Comparison of ENCODE assay signal across 12 cellular contexts in genomic region chr13:40787062-40787461, GRCh38. TPM values are rescaled to one million over a fixed set of nuclear protein-coding genes. Genes with fewer than 3 reads are reported as not detected.
DNase-seq lines count a peak whose midpoint lies in the region; ATAC-seq, FAIRE-seq and TF ChIP-seq lines count a peak whose summit lies in the region.
"Had no signal": no experiment of that assay in that cellular context is flagged by ENCODE, and none has a peak within 500 bp of the region (broad histone marks: within the 10 kb centered on the region; RNA-seq: fewer than 3 reads in every experiment).

No MANE protein-coding gene starts in this region.

- peak overlapping the region; percentile 14 to 84 (median 65) for H3K27ac Mint-ChIP-seq in CD4-positive, CD25-positive, alpha-beta regulatory T cell
- H3K27ac Mint-ChIP-seq in IgD-negative memory B cell (no peak overlapping the region), astrocyte (ENCODE audit: unreplicated experiment) (peak overlapping the region; percentile 66), mesothelial cell of epicardium (no peak overlapping the region)

- no peaks in the 10 kb centered on the region for H3K9me3 ChIP-seq in CD4-positive, CD25-positive, alpha-beta regulatory T cell (ENCODE audit: control insufficient read depth in 2 of 2, low read length in 2 of 2)
- H3K9me3 ChIP-seq in astrocyte (ENCODE audit: insufficient read depth, low read depth, low read length) = no peaks in the 10 kb centered on the region
- H3K9me3 ChIP-seq: prostate gland had no signal

- no peak overlapping the region for H3K4me3 ChIP-seq in CD4-positive, CD25-positive, alpha-beta regulatory T cell (ENCODE audit: low read depth, low read length)
- no peak overlapping the region for H3K4me3 ChIP-seq in astrocyte (ENCODE audit: insufficient read depth, low read depth, low read length)
- H3K4me3 ChIP-seq: GM12878, prostate gland had no signal

- TF ChIP-seq CTCF in astrocyte (IDR thresholded peaks at IDR 0.05; ENCODE audit: insufficient read depth, low read depth, low read length) (no peak), mesothelial cell of epicardium (IDR thresholded peaks at IDR 0.05; ENCODE audit: unreplicated experiment) (no peak)

- H3K27ac ChIP-seq in CD4-positive, CD25-positive, alpha-beta regulatory T cell (ENCODE audit: insufficient read depth, low read length, poor library complexity, severe bottlenecking) = no peak overlapping the region
- H3K27ac ChIP-seq in astrocyte (ENCODE audit: low read depth, low read length) = no peak overlapping the region
- H3K27ac ChIP-seq: HL-60, prostate gland had no signal

- no peak for ATAC-seq in CD4-positive, CD25-positive, alpha-beta regulatory T cell (ENCODE audit: low read depth in 2 of 2)
- no peak for ATAC-seq in GM19455 (IDR thresholded peaks at IDR 0.05; ENCODE audit: unreplicated experiment)
- ATAC-seq: GM12878 had no signal

- no peaks in the 10 kb centered on the region for H3K36me3 Mint-ChIP-seq in CD4-positive, CD25-positive, alpha-beta regulatory T cell
- no peaks in the 10 kb centered on the region for H3K36me3 Mint-ChIP-seq in IgD-negative memory B cell
- no peaks in the 10 kb centered on the region for H3K36me3 Mint-ChIP-seq in astrocyte (ENCODE audit: low read depth, unreplicated experiment)
- peaks cover under 1% of the 10 kb centered on the region for H3K36me3 Mint-ChIP-seq in mesothelial cell of epicardium

- no peak overlapping the region for H3K4me2 ChIP-seq in astrocyte (ENCODE audit: low read length)

- no peak overlapping the region for H2AFZ ChIP-seq in astrocyte (ENCODE audit: low read depth, low read length)

- H3K36me3 ChIP-seq in CD4-positive, CD25-positive, alpha-beta regulatory T cell (ENCODE audit: control insufficient read depth, insufficient read depth, low read length) = no peaks in the 10 kb centered on the region
- no peaks in the 10 kb centered on the region for H3K36me3 ChIP-seq in astrocyte (ENCODE audit: insufficient read depth, low read length)
- H3K36me3 ChIP-seq: prostate gland had no signal

- H3K4me1 Mint-ChIP-seq in CD4-positive, CD25-positive, alpha-beta regulatory T cell = peaks cover 0 to 41% (median 24%) of the 10 kb centered on the region in 4 donors
- H3K4me1 Mint-ChIP-seq in IgD-negative memory B cell = peaks cover 5 to 14% (median 5%) of the 10 kb centered on the region in 3 donors
- H3K4me1 Mint-ChIP-seq in astrocyte (ENCODE audit: low read depth, unreplicated experiment) = peaks cover 13% of the 10 kb centered on the region
- H3K4me1 Mint-ChIP-seq in mesothelial cell of epicardium = peaks cover 7% of the 10 kb centered on the region

- H3K9ac ChIP-seq in astrocyte (ENCODE audit: low read length) = no peak overlapping the region

- H3K79me2 ChIP-seq in astrocyte (ENCODE audit: insufficient read depth, low read length) = peaks cover 5% of the 10 kb centered on the region

- H4K20me1 ChIP-seq in astrocyte (ENCODE audit: insufficient read depth, low read length) = no peaks in the 10 kb centered on the region

- no peaks in the 10 kb centered on the region for H3K9me3 Mint-ChIP-seq in CD4-positive, CD25-positive, alpha-beta regulatory T cell
- no peaks in the 10 kb centered on the region for H3K9me3 Mint-ChIP-seq in IgD-negative memory B cell
- H3K9me3 Mint-ChIP-seq in astrocyte (ENCODE audit: unreplicated experiment) = no peaks in the 10 kb centered on the region
- H3K9me3 Mint-ChIP-seq in mesothelial cell of epicardium = no peaks in the 10 kb centered on the region

- DNase-seq in CD4-positive, CD25-positive, alpha-beta regulatory T cell = no peak
- DNase-seq in astrocyte (ENCODE audit: low read depth) = peak; percentile 68
- DNase-seq in mesothelial cell of epicardium (ENCODE audit: low spot score in 2 of 2, unreplicated experiment in 2 of 2) = no peak
- no peak for DNase-seq in NCI-H1417 (lab: John Stamatoyannopoulos, UW)
- no peak for DNase-seq in NCI-H69 (lab: John Stamatoyannopoulos, UW)
- no peak for DNase-seq in GDM1 (lab: John Stamatoyannopoulos, UW)
- DNase-seq: foreskin melanocyte had no signal

- no peak for FAIRE-seq in astrocyte (lab: Jason Lieb, UNC)
- FAIRE-seq: GM12878 had no signal

- H3K4me3 Mint-ChIP-seq in CD4-positive, CD25-positive, alpha-beta regulatory T cell = peak overlapping the region; percentile 62 to 88 (median 70)
- peak overlapping the region in 3 of 4 donors; percentile 38 to 63 (median 41) for H3K4me3 Mint-ChIP-seq in IgD-negative memory B cell
- peak overlapping the region; percentile 58 for H3K4me3 Mint-ChIP-seq in astrocyte (ENCODE audit: unreplicated experiment)
- H3K4me3 Mint-ChIP-seq in mesothelial cell of epicardium = peak overlapping the region; percentile 24

- no peaks in the 10 kb centered on the region for H3K27me3 Mint-ChIP-seq in CD4-positive, CD25-positive, alpha-beta regulatory T cell
- H3K27me3 Mint-ChIP-seq in IgD-negative memory B cell = no peaks in the 10 kb centered on the region
- no peaks in the 10 kb centered on the region for H3K27me3 Mint-ChIP-seq in astrocyte (ENCODE audit: low read depth, unreplicated experiment)
- H3K27me3 Mint-ChIP-seq in mesothelial cell of epicardium (ENCODE audit: low read depth) = no peaks in the 10 kb centered on the region

- peaks cover 18% of the 10 kb centered on the region for H3K4me1 ChIP-seq in CD4-positive, CD25-positive, alpha-beta regulatory T cell (ENCODE audit: control insufficient read depth, insufficient read depth, low read length, poor library complexity, severe bottlenecking)
- H3K4me1 ChIP-seq in astrocyte (ENCODE audit: insufficient read depth, low read length) = peaks cover 7% of the 10 kb centered on the region
- H3K4me1 ChIP-seq: prostate gland had no signal

- no peaks in the 10 kb centered on the region for H3K27me3 ChIP-seq in CD4-positive, CD25-positive, alpha-beta regulatory T cell (ENCODE audit: control insufficient read depth, insufficient read depth, low read length)
- H3K27me3 ChIP-seq in astrocyte (ENCODE audit: insufficient read depth, low read length) = no peaks in the 10 kb centered on the region

RNA-seq across cellular contexts. Expression of gene SLC25A15, which starts 2.3 kb away (rescaled TPM):
- 4.8 TPM for total RNA-seq in CD4-positive, CD25-positive, alpha-beta regulatory T cell
- 10 to 100 TPM in 1 of 4 donors, 1 to 10 TPM in 3; 3.9 to 13.3 (median 7.2) TPM for polyA plus RNA-seq in CD4-positive, CD25-positive, alpha-beta regulatory T cell
- 2.0 TPM for polyA plus RNA-seq in IgD-negative memory B cell
- 11.7 and 12.2 TPM in 2 replicates for total RNA-seq in astrocyte
- total RNA-seq in mesothelial cell of epicardium = 11.0 to 13.2 TPM (median 12.2 TPM) in 3 replicates

RNA-seq across cellular contexts. Expression of gene MRPS31, which starts 16.1 kb away (rescaled TPM):
- 21.5 TPM for total RNA-seq in CD4-positive, CD25-positive, alpha-beta regulatory T cell
- polyA plus RNA-seq in CD4-positive, CD25-positive, alpha-beta regulatory T cell = 10 to 100 TPM; 50.3 to 71.0 (median 60.2) TPM
- 53.6 TPM for polyA plus RNA-seq in IgD-negative memory B cell
- total RNA-seq in astrocyte (15.1 and 17.0 TPM in 2 replicates), mesothelial cell of epicardium (29.6 to 33.3 TPM (median 31.3 TPM) in 3 replicates)

Comparison
In these comparisons a context has a peak if more than half of its experiments do, and no peak if none do; other contexts are left out.
1. H3K27ac Mint-ChIP-seq: peak in CD4-positive, CD25-positive, alpha-beta regulatory T cell (3 of 3) and astrocyte (single experiment); none in IgD-negative memory B cell (0 of 3) and mesothelial cell of epicardium (single experiment).
2. Peak in every context shown above with its lines, with median percentiles within 50 percentile points of each other: H3K4me3 Mint-ChIP-seq.